In genomic region chr1:23497777-23498439, GRCh38 we compare ENCODE assay signal across 14 cellular contexts. TPM values are rescaled to one million over a fixed set of nuclear protein-coding genes. Genes with fewer than 3 reads are reported as not detected.
DNase-seq lines count a peak whose midpoint lies in the region; ATAC-seq, FAIRE-seq and TF ChIP-seq lines count a peak whose summit lies in the region.
"Had no signal": no experiment of that assay in that cellular context is flagged by ENCODE, and none has a peak within 500 bp of the region (broad histone marks: within the 10 kb centered on the region; RNA-seq: fewer than 3 reads in every experiment).

No MANE protein-coding gene starts in this region.

- H2BK15ac ChIP-seq in IMR-90 (ENCODE audit: low read depth, low read length): no peak overlapping the region
- no peak overlapping the region for H2BK15ac ChIP-seq in neuronal stem cell (ENCODE audit: low read length)

- H3K79me1 ChIP-seq in IMR-90 (ENCODE audit: low read depth in 1 of 2, low read length in 2 of 2) (no peaks in the 10 kb centered on the region), neuronal stem cell (ENCODE audit: low read depth, low read length) (no peaks in the 10 kb centered on the region)

- H2AK9ac ChIP-seq in IMR-90 (replicated peaks; ENCODE audit: low read depth, low read length, poor library complexity): no peak overlapping the region

- TF ChIP-seq RAD21 in IMR-90 (IDR thresholded peaks at IDR 0.05; ENCODE audit: low read length): no peak
- TF ChIP-seq RAD21 in K562 (CRISPR knock-in tag; conservative IDR thresholded peaks at IDR 0.05 in 1 of 2, IDR thresholded peaks at IDR 0.05 in 1 of 2): no peak

- in situ Hi-C loops in IMR-90 (cut with MboI; ENCODE audit: low sequenced_read_pairs): no loop called here
- in situ Hi-C loops in K562 (cut with MboI): loop anchor here (5.0 kb wide), 1 partner anchor 34 kb away; the partner anchor contains the start of gene E2F2

- H3K14ac ChIP-seq in IMR-90 (replicated peaks; ENCODE audit: low read depth, low read length) (no peak overlapping the region), neuronal stem cell (ENCODE audit: low read length) (no peak overlapping the region)

- H3K9me3 ChIP-seq in IMR-90 (ENCODE audit: control insufficient read depth, insufficient read depth, low read length) (no peaks in the 10 kb centered on the region), K562 (replicated peaks; ENCODE audit: control insufficient read depth, insufficient read depth, low read depth, low read length) (no peaks in the 10 kb centered on the region), neuronal stem cell (replicated peaks in 1 of 2; ENCODE audit: control insufficient read depth in 2 of 2, insufficient read depth in 1 of 2, low read depth in 1 of 2, low read length in 2 of 2) (no peaks in the 10 kb centered on the region)
- H3K9me3 ChIP-seq: thoracic aorta had no signal

- H3K9me3 Mint-ChIP-seq in CD14-positive monocyte (no peaks in the 10 kb centered on the region), mesothelial cell of epicardium (no peaks in the 10 kb centered on the region)
- H3K9me3 Mint-ChIP-seq: activated CD8-positive, alpha-beta T cell treated with anti-CD3 and anti-CD28 coated beads for 36 hours; H9; natural killer cell had no signal

- TF ChIP-seq POLR2A in IMR-90 (IDR thresholded peaks at IDR 0.05; ENCODE audit: low read depth, low read length) (no peak), K562 (conservative IDR thresholded peaks at IDR 0.05) (no peak)

- no peaks in the 10 kb centered on the region for H3K4me1 ChIP-seq in IMR-90 (ENCODE audit: control insufficient read depth, insufficient read depth, low read length)
- H3K4me1 ChIP-seq in K562 (replicated peaks in 1 of 2; ENCODE audit: control insufficient read depth in 2 of 2, insufficient read depth in 2 of 2, low read length in 2 of 2): peaks cover 0 to 4% of the 10 kb centered on the region in 2 experiments; a peak in 1 of 5 replicates
- H3K4me1 ChIP-seq in neuronal stem cell (ENCODE audit: control insufficient read depth in 2 of 2, insufficient read depth in 1 of 2, low read depth in 1 of 2, low read length in 2 of 2): no peaks in the 10 kb centered on the region

- H2AK5ac ChIP-seq in IMR-90 (ENCODE audit: low read depth, low read length): no peak overlapping the region; the same call in 1 of the 2 replicates
- no peak overlapping the region for H2AK5ac ChIP-seq in neuronal stem cell (ENCODE audit: low read depth, low read length)

- no CpG with 5 or more reads among the region's 3 CpGs for WGBS in IMR-90 (ENCODE audit: extremely low coverage in 2 of 2, insufficient read length in 1 of 2), 2 experiments
- 31% methylated on average over 3 of the region's 3 CpGs for WGBS in K562 (ENCODE audit: insufficient coverage, low coverage, missing lambda C conversion rate)
- WGBS in neuronal stem cell (ENCODE audit: extremely low coverage in 2 of 2, insufficient read length in 2 of 2, insufficient replicate concordance in 1 of 2), 2 donors: no CpG with 5 or more reads among the region's 3 CpGs

- H4K8ac ChIP-seq in IMR-90 (ENCODE audit: low read depth in 2 of 2, low read length in 2 of 2): peak overlapping the region in 1 of 2 experiments; percentile 98; a peak in 2 of 4 replicates
- H4K8ac ChIP-seq in neuronal stem cell (ENCODE audit: low read depth, low read length): no peak overlapping the region

- DNase-seq in CD14-positive monocyte (ENCODE audit: low spot score): peak; percentile 61
- DNase-seq in IMR-90: no peak
- no peak for DNase-seq in K562 (ENCODE audit: extremely low read depth in 1 of 4, low spot score in 3 of 4)
- no peak for DNase-seq in neuronal stem cell (ENCODE audit: low spot score)
- DNase-seq in mesothelial cell of epicardium (ENCODE audit: low spot score in 2 of 2, unreplicated experiment in 2 of 2): no peak
- no peak for DNase-seq in posterior cingulate gyrus

- H3K9me1 ChIP-seq in IMR-90 (ENCODE audit: insufficient read depth, low read length) (peaks cover 4% of the 10 kb centered on the region; the same call in 1 of the 2 replicates), K562 (ENCODE audit: control insufficient read depth, insufficient read depth, low read length) (no peaks in the 10 kb centered on the region)

- TF ChIP-seq CTCF in CD14-positive monocyte (IDR thresholded peaks at IDR 0.05) (no peak), IMR-90 (conservative IDR thresholded peaks at IDR 0.05; ENCODE audit: low read depth, low read length) (no peak), K562 (IDR thresholded peaks at IDR 0.05 in 2 of 3, conservative IDR thresholded peaks at IDR 0.05 in 1 of 3; ENCODE audit: insufficient read depth in 2 of 3, low read depth in 1 of 3, low read length in 3 of 3) (no peak), mesothelial cell of epicardium (IDR thresholded peaks at IDR 0.05; ENCODE audit: unreplicated experiment) (no peak)

- H3K36me3 Mint-ChIP-seq in CD14-positive monocyte (peaks cover 0 to 2% of the 10 kb centered on the region in 2 donors), mesothelial cell of epicardium (no peaks in the 10 kb centered on the region)
- H3K36me3 Mint-ChIP-seq: natural killer cell had no signal

- H3K27ac ChIP-seq in IMR-90 (ENCODE audit: insufficient read depth, low read length) (no peak overlapping the region), K562 (ENCODE audit: extremely low read depth, low read depth, low read length) (no peak overlapping the region), neuronal stem cell (replicated peaks; ENCODE audit: low read length) (no peak overlapping the region)
- H3K27ac ChIP-seq: epithelial cell of prostate, thoracic aorta had no signal

- POLR2A ChIA-PET in IMR-90 (lab: Charles Lee; ENCODE audit: unreplicated experiment) (no interaction called here), K562 (lab: Yijun Ruan, JAX) (interaction anchor here (0.6 to 3.3 kb wide), 16 partner anchors 8 to 328 kb away, joined by 3 to 23 read pairs (median 4); partner anchors contain the start of gene ASAP3)

- H3K4me1 Mint-ChIP-seq in CD14-positive monocyte (peaks cover 17% of the 10 kb centered on the region), mesothelial cell of epicardium (no peaks in the 10 kb centered on the region)
- H3K4me1 Mint-ChIP-seq: natural killer cell had no signal

- H3K9ac ChIP-seq in IMR-90 (ENCODE audit: low read depth, low read length): no peak overlapping the region
- H3K9ac ChIP-seq in K562 (ENCODE audit: insufficient read depth in 1 of 2, low read depth in 2 of 2, low read length in 2 of 2): no peak overlapping the region; a peak in 1 of 4 replicates
- no peak overlapping the region for H3K9ac ChIP-seq in neuronal stem cell (ENCODE audit: low read depth, low read length, poor library complexity)

- H4K91ac ChIP-seq in IMR-90 (ENCODE audit: insufficient read depth, low read depth, low read length): no peak overlapping the region
- no peak overlapping the region for H4K91ac ChIP-seq in neuronal stem cell (ENCODE audit: low read depth, low read length, poor library complexity)

- no peak overlapping the region for H3K56ac ChIP-seq in IMR-90 (ENCODE audit: extremely low read depth, insufficient read depth, low read length)

- TF ChIP-seq EP300 in K562 (IDR thresholded peaks at IDR 0.05; ENCODE audit: low read length): no peak

- no peak for FAIRE-seq in K562 (lab: Jason Lieb, UNC)
- FAIRE-seq: kidney had no signal

- BruUV-seq in IMR-90 (replicated peaks; lab: Mats Ljungman, UMichigan) (no TSS peak), K562 (replicated peaks; lab: Mats Ljungman, UMichigan) (no TSS peak)

- peak overlapping the region in 1 of 2 donors; percentile 9 for H3K4me3 Mint-ChIP-seq in CD14-positive monocyte
- no peak overlapping the region for H3K4me3 Mint-ChIP-seq in mesothelial cell of epicardium
- H3K4me3 Mint-ChIP-seq: activated CD8-positive, alpha-beta T cell treated with anti-CD3 and anti-CD28 coated beads for 36 hours; H9; natural killer cell had no signal

- H3K27me3 ChIP-seq in IMR-90 (ENCODE audit: control insufficient read depth, insufficient read depth, low read length) (peaks cover 2% of the 10 kb centered on the region), K562 (ENCODE audit: control insufficient read depth in 2 of 2, insufficient read depth in 2 of 2, low read length in 2 of 2) (no peaks in the 10 kb centered on the region), neuronal stem cell (ENCODE audit: control insufficient read depth in 3 of 3, insufficient read depth in 3 of 3, low read depth in 1 of 3, low read length in 3 of 3) (no peaks in the 10 kb centered on the region)
- H3K27me3 ChIP-seq: dorsolateral prefrontal cortex had no signal

- H4K20me1 ChIP-seq in IMR-90 (ENCODE audit: insufficient read depth, low read length): no peaks in the 10 kb centered on the region
- H4K20me1 ChIP-seq in K562 (replicated peaks; ENCODE audit: control insufficient read depth, insufficient read depth, low read length): no peaks in the 10 kb centered on the region

- H2BK120ac ChIP-seq in IMR-90 (ENCODE audit: low read depth, low read length) (no peak overlapping the region), neuronal stem cell (ENCODE audit: low read depth, low read length) (no peak overlapping the region)

- dilution Hi-C loops in IMR-90 (cut with HindIII; ENCODE audit: low sequenced_read_pairs, unreplicated experiment): no loop called here

- H3K4ac ChIP-seq in IMR-90 (ENCODE audit: low read depth, low read length) (no peak overlapping the region), neuronal stem cell (ENCODE audit: low read length) (no peak overlapping the region)

- H2BK20ac ChIP-seq in IMR-90 (ENCODE audit: low read depth, low read length): no peak overlapping the region

- H2BK5ac ChIP-seq in IMR-90 (ENCODE audit: low read depth, low read length, poor library complexity, severe bottlenecking) (no peak overlapping the region), neuronal stem cell (ENCODE audit: low read length) (no peak overlapping the region)

- no peaks in the 10 kb centered on the region for H3K79me2 ChIP-seq in K562 (ENCODE audit: control insufficient read depth, insufficient read depth, low read length)

- H3K18ac ChIP-seq in IMR-90 (ENCODE audit: low read depth, low read length): no peak overlapping the region
- H3K18ac ChIP-seq in neuronal stem cell (ENCODE audit: low read length): no peak overlapping the region

- H3K23ac ChIP-seq in IMR-90 (ENCODE audit: low read depth, low read length) (no peak overlapping the region), neuronal stem cell (ENCODE audit: low read depth, low read length, poor library complexity) (no peak overlapping the region)

- intact Hi-C loops in CD14-positive monocyte (cut with micrococcal nuclease) (loop anchor here (1.0 to 5.0 kb wide), 3 partner anchors 42 to 139 kb away; no protein-coding TSS in a partner anchor), IMR-90 (cut with micrococcal nuclease) (loop anchor here (1.0 to 5.0 kb wide), 3 partner anchors 42 to 169 kb away; no protein-coding TSS in a partner anchor), K562 (cut with micrococcal nuclease) (loop anchor here (1.0 to 2.0 kb wide), 2 partner anchors 41 to 139 kb away; no protein-coding TSS in a partner anchor), posterior cingulate gyrus (cut with DNase I) (loop anchor here (1.0 to 2.0 kb wide), 2 partner anchors 41 to 139 kb away; no protein-coding TSS in a partner anchor)

- ATAC-seq in IMR-90 (ENCODE audit: low read depth) (no peak), K562 (peak; percentile 16), GM21619 (IDR thresholded peaks at IDR 0.05; ENCODE audit: unreplicated experiment) (no peak)

- CTCF ChIA-PET in IMR-90 (lab: Yijun Ruan, JAX): interaction anchor here (0.6 to 2.6 kb wide), 14 partner anchors 9 to 147 kb away, joined by 3 to 21 read pairs (median 4); partner anchors contain the start of genes ASAP3 and E2F2
- CTCF ChIA-PET in K562 (lab: Yijun Ruan, JAX; ENCODE audit: low intra/inter-chr PET ratio): interaction anchor here (0.7 to 2.8 kb wide), 6 partner anchors 41 to 419 kb away, joined by 3 to 25 read pairs (median 4); no protein-coding TSS in a partner anchor

- peak overlapping the region; percentile 69 for H2AFZ ChIP-seq in IMR-90 (replicated peaks; ENCODE audit: low read length, poor library complexity)
- H2AFZ ChIP-seq in K562 (ENCODE audit: low read depth, low read length): peak overlapping the region; percentile 94
- peak overlapping the region; percentile 71 for H2AFZ ChIP-seq in neuronal stem cell (ENCODE audit: low read length)

- H3K27ac Mint-ChIP-seq in CD14-positive monocyte (peak overlapping the region; percentile 81 to 96 (median 93)), mesothelial cell of epicardium (no peak overlapping the region)
- H3K27ac Mint-ChIP-seq: activated CD8-positive, alpha-beta T cell treated with anti-CD3 and anti-CD28 coated beads for 36 hours; H9 had no signal

- H2BK12ac ChIP-seq in neuronal stem cell (ENCODE audit: low read length): no peak overlapping the region

- H3K4me2 ChIP-seq in IMR-90 (ENCODE audit: low read depth, low read length): no peak overlapping the region
- H3K4me2 ChIP-seq in K562 (ENCODE audit: insufficient read depth, low read length): no peak overlapping the region
- H3K4me2 ChIP-seq in neuronal stem cell (ENCODE audit: insufficient read depth, low read length, poor library complexity, severe bottlenecking): no peak overlapping the region

- H3K36me3 ChIP-seq in IMR-90 (ENCODE audit: control insufficient read depth, insufficient read depth, low read length): no peaks in the 10 kb centered on the region
- H3K36me3 ChIP-seq in K562 (ENCODE audit: control insufficient read depth, insufficient read depth, low read length): no peaks in the 10 kb centered on the region
- H3K36me3 ChIP-seq in neuronal stem cell (replicated peaks in 1 of 2; ENCODE audit: control insufficient read depth in 2 of 2, insufficient read depth in 2 of 2, low read length in 2 of 2): no peaks in the 10 kb centered on the region
- H3K36me3 ChIP-seq: thoracic aorta had no signal

- H3K27me3 Mint-ChIP-seq in CD14-positive monocyte (ENCODE audit: low read depth in 3 of 3) (peaks cover 3 to 15% (median 11%) of the 10 kb centered on the region in 3 donors), mesothelial cell of epicardium (ENCODE audit: low read depth) (no peaks in the 10 kb centered on the region)
- H3K27me3 Mint-ChIP-seq: activated CD8-positive, alpha-beta T cell treated with anti-CD3 and anti-CD28 coated beads for 36 hours had no signal

- no peak overlapping the region for H3K4me3 ChIP-seq in IMR-90 (ENCODE audit: insufficient read depth, low read depth, low read length)
- no peak overlapping the region for H3K4me3 ChIP-seq in K562
- no peak overlapping the region for H3K4me3 ChIP-seq in neuronal stem cell (ENCODE audit: low read length in 2 of 2)
- H3K4me3 ChIP-seq: dorsolateral prefrontal cortex, thoracic aorta had no signal

- peak overlapping the region; percentile 35 for H4K5ac ChIP-seq in IMR-90 (ENCODE audit: low read depth, low read length)

RNA-seq across cellular contexts. Expression of gene ASAP3, which starts 13.9 kb away (rescaled TPM):
- polyA plus RNA-seq in CD14-positive monocyte (under 1 TPM in 1 of 2 donors, not detected in 1; 0.27 TPM), IMR-90 (2012; rRNA removed) (16.9 and 18.8 TPM in 2 replicates), K562 (2011; rRNA removed) (16.1 and 25.4 TPM in 2 replicates), K562 (2014; fragmentation: Illumina TruSeq; extraction: Trizol) (21.3 and 22.3 TPM in 2 replicates), K562 (2014; fragmentation: Nextera tagmentation; extraction: Ambion mirVana) (1 to 10 TPM; 1.7 to 2.8 TPM), K562 (2014; rRNA removed) (17.9 and 20.3 TPM in 2 replicates)
- total RNA-seq in IMR-90 (2012; rRNA removed) (15.3 and 18.6 TPM in 2 replicates), K562 (2014; rRNA removed) (19.0 and 23.0 TPM in 2 replicates), K562 (2014; rRNA removed; fragmentation: Illumina TruSeq; extraction: Trizol) (14.3 and 14.8 TPM in 2 replicates), K562 (2015; rRNA removed; fragmentation: Illumina TruSeq; extraction: Trizol) (15.7 and 17.4 TPM in 2 replicates), K562 (2021) (27.6 and 31.2 TPM in 2 replicates), mesothelial cell of epicardium (87.7 to 96.6 TPM (median 95.8 TPM) in 3 replicates)
- 9.3 and 12.4 TPM in 2 replicates for polyA plus RNA-seq in IMR-90 (2012; cell fraction: cytosol; rRNA removed)
- 89.7 and 93.0 TPM in 2 replicates for polyA plus RNA-seq in IMR-90 (2012; cell fraction: nucleus; rRNA removed; ENCODE audit: low replicate concordance)
- 34.4 and 65.3 TPM in 2 replicates for total RNA-seq in K562 (2011; cell fraction: chromatin; rRNA removed; ENCODE audit: low replicate concordance)
- 32.2 and 34.5 TPM in 2 replicates for total RNA-seq in K562 (2011; cell fraction: nucleolus; rRNA removed)
- 33.9 and 40.0 TPM in 2 replicates for total RNA-seq in K562 (2011; cell fraction: nucleoplasm; rRNA removed)
- polyA plus RNA-seq in K562 (2011; cell fraction: cytosol; rRNA removed): 17.1 and 17.2 TPM in 2 replicates
- 63.8 and 76.4 TPM in 2 replicates for polyA plus RNA-seq in K562 (2011; cell fraction: nucleus; rRNA removed)
- 17.6 and 38.9 TPM in 2 replicates for polyA plus RNA-seq in K562 (2012)
- 16.7 and 24.0 TPM in 2 replicates for polyA minus RNA-seq in K562 (2011; rRNA and poly(A)+ RNA removed)
- 15.0 TPM in 2 replicates for polyA minus RNA-seq in K562 (2011; cell fraction: cytosol; rRNA and poly(A)+ RNA removed)
- 10.9 and 21.7 TPM in 2 replicates for polyA minus RNA-seq in K562 (2011; cell fraction: nucleus; rRNA and poly(A)+ RNA removed)
- polyA plus RNA-seq in neuronal stem cell (2013, experiment 1 of 2): 8.9 TPM
- 8.0 TPM for polyA plus RNA-seq in neuronal stem cell (2013, experiment 2 of 2)

RNA-seq across cellular contexts. Expression of gene E2F2, which starts 33.1 kb away (rescaled TPM):
- polyA plus RNA-seq in CD14-positive monocyte: 1 to 10 TPM in 1 of 2 donors, under 1 TPM in 1; 0.24 to 1.8 TPM
- 0.36 and 0.56 TPM in 2 replicates for total RNA-seq in IMR-90 (2012; rRNA removed)
- 0.39 and 0.51 TPM in 2 replicates for polyA plus RNA-seq in IMR-90 (2012; rRNA removed)
- polyA plus RNA-seq in IMR-90 (2012; cell fraction: cytosol; rRNA removed): 0.16 and 0.19 TPM in 2 replicates
- 0.55 and 0.63 TPM in 2 replicates for polyA plus RNA-seq in IMR-90 (2012; cell fraction: nucleus; rRNA removed; ENCODE audit: low replicate concordance)
- total RNA-seq in K562 (2011; cell fraction: chromatin; rRNA removed; ENCODE audit: low replicate concordance): 29.6 and 39.0 TPM in 2 replicates
- total RNA-seq in K562 (2011; cell fraction: nucleolus; rRNA removed): 13.2 and 15.8 TPM in 2 replicates
- 21.7 and 23.2 TPM in 2 replicates for total RNA-seq in K562 (2011; cell fraction: nucleoplasm; rRNA removed)
- total RNA-seq in K562 (2014; rRNA removed): 14.9 and 19.9 TPM in 2 replicates
- 11.0 and 11.4 TPM in 2 replicates for total RNA-seq in K562 (2014; rRNA removed; fragmentation: Illumina TruSeq; extraction: Trizol)
- 11.7 and 12.0 TPM in 2 replicates for total RNA-seq in K562 (2015; rRNA removed; fragmentation: Illumina TruSeq; extraction: Trizol)
- 22.5 and 25.3 TPM in 2 replicates for total RNA-seq in K562 (2021)
- polyA plus RNA-seq in K562 (2011; rRNA removed): 3.1 and 4.2 TPM in 2 replicates
- 3.0 and 3.9 TPM in 2 replicates for polyA plus RNA-seq in K562 (2011; cell fraction: cytosol; rRNA removed)
- 8.1 and 9.2 TPM in 2 replicates for polyA plus RNA-seq in K562 (2011; cell fraction: nucleus; rRNA removed)
- 9.2 and 10.2 TPM in 2 replicates for polyA plus RNA-seq in K562 (2012)
- polyA plus RNA-seq in K562 (2014; fragmentation: Illumina TruSeq; extraction: Trizol): 14.3 and 16.1 TPM in 2 replicates
- polyA plus RNA-seq in K562 (2014; fragmentation: Nextera tagmentation; extraction: Ambion mirVana): 1 to 10 TPM; 3.8 to 4.0 TPM
- polyA plus RNA-seq in K562 (2014; rRNA removed): 10.1 and 10.3 TPM in 2 replicates
- polyA minus RNA-seq in K562 (2011; rRNA and poly(A)+ RNA removed): 3.5 and 4.7 TPM in 2 replicates
- polyA minus RNA-seq in K562 (2011; cell fraction: cytosol; rRNA and poly(A)+ RNA removed): 5.8 and 6.5 TPM in 2 replicates
- polyA minus RNA-seq in K562 (2011; cell fraction: nucleus; rRNA and poly(A)+ RNA removed): 5.1 and 8.9 TPM in 2 replicates
- 3.8 TPM for polyA plus RNA-seq in neuronal stem cell (2013, experiment 1 of 2)
- polyA plus RNA-seq in neuronal stem cell (2013, experiment 2 of 2): 4.4 TPM
- total RNA-seq in mesothelial cell of epicardium: 4.2 to 5.7 TPM (median 4.8 TPM) in 3 replicates
